In genomic region chr5:120539471-120539870, GRCh38 we compare ENCODE assay signal across 16 cellular contexts.
"Had no signal": no experiment of that assay in that cellular context is flagged by ENCODE, and none has a peak within 500 bp of the region (broad histone marks: within the 10 kb centered on the region; RNA-seq: fewer than 3 reads in every experiment).

No MANE protein-coding gene starts in this region.

- H3K27me3 Mint-ChIP-seq: activated CD4-positive, alpha-beta memory T cell treated with anti-CD3 and anti-CD28 coated beads for 36 hours; activated naive CD8-positive, alpha-beta T cell; stimulated activated naive B cell treated with anti-CD40 and anti-IgM and Interleukin-4, amounts not matched to agents 10 μg/mL and 1 μg/mL and 100 μg/mL, for 72 hours had no signal

- H3K27ac ChIP-seq: tibial nerve, vagina had no signal

- DNase-seq: activated CD4-positive, alpha-beta memory T cell treated with anti-CD3 and anti-CD28 coated beads for 36 hours; activated CD4-positive, alpha-beta T cell treated with anti-CD3 and anti-CD28 coated beads for 1 hour; activated gamma-delta T cell; activated T-cell treated with anti-CD3 and anti-CD28 coated beads, Interleukin-2, amount 50 U/mL, for 48 hours; amygdala; brain microvascular endothelial cell; cerebellar nuclear complex; heart right ventricle; left ventricle myocardium superior; right cardiac atrium; stimulated activated naive B cell treated with anti-CD40 and anti-IgM and Interleukin-4, amounts not matched to agents 10 μg/mL and 1 μg/mL and 100 μg/mL, for 72 hours had no signal

- H3K27ac Mint-ChIP-seq: activated CD4-positive, alpha-beta memory T cell treated with anti-CD3 and anti-CD28 coated beads for 36 hours; activated naive CD8-positive, alpha-beta T cell; stimulated activated naive B cell treated with anti-CD40 and anti-IgM and Interleukin-4, amounts not matched to agents 10 μg/mL and 1 μg/mL and 100 μg/mL, for 72 hours; T-helper 2 cell treated with Interferon-gamma antibody and Interleukin-4, amounts not matched to agents 5 μg/mL and 100 μg/mL, for 36 hours had no signal

- H3K4me1 Mint-ChIP-seq: stimulated activated naive B cell treated with anti-CD40 and anti-IgM and Interleukin-4, amounts not matched to agents 10 μg/mL and 1 μg/mL and 100 μg/mL, for 72 hours had no signal

- H3K4me3 ChIP-seq: heart right ventricle, tibial nerve, vagina had no signal

- H3K9me3 Mint-ChIP-seq: T-helper 2 cell treated with Interferon-gamma antibody and Interleukin-4, amounts not matched to agents 5 μg/mL and 100 μg/mL, for 36 hours had no signal

- H3K4me1 ChIP-seq: tibial nerve, vagina had no signal

- H3K4me3 Mint-ChIP-seq: activated CD4-positive, alpha-beta memory T cell treated with anti-CD3 and anti-CD28 coated beads for 36 hours; activated naive CD8-positive, alpha-beta T cell; stimulated activated naive B cell treated with anti-CD40 and anti-IgM and Interleukin-4, amounts not matched to agents 10 μg/mL and 1 μg/mL and 100 μg/mL, for 72 hours; T-helper 2 cell treated with Interferon-gamma antibody and Interleukin-4, amounts not matched to agents 5 μg/mL and 100 μg/mL, for 36 hours had no signal

- FAIRE-seq: keratinocyte had no signal

- H3K9me3 ChIP-seq: tibial nerve, vagina had no signal

- H3K36me3 Mint-ChIP-seq: activated CD4-positive, alpha-beta memory T cell treated with anti-CD3 and anti-CD28 coated beads for 36 hours; activated naive CD8-positive, alpha-beta T cell; stimulated activated naive B cell treated with anti-CD40 and anti-IgM and Interleukin-4, amounts not matched to agents 10 μg/mL and 1 μg/mL and 100 μg/mL, for 72 hours had no signal

- ATAC-seq: right cardiac atrium; stimulated activated naive B cell treated with anti-CD40 and anti-IgM and Interleukin-4, amounts not matched to agents 10 μg/mL and 1 μg/mL and 100 μg/mL, for 72 hours had no signal

- H3K27me3 ChIP-seq: brain microvascular endothelial cell, heart right ventricle, tibial nerve, vagina had no signal

- H3K36me3 ChIP-seq: brain microvascular endothelial cell, heart right ventricle, tibial nerve, vagina had no signal
